ENCODE assay signal across 8 cellular contexts in the genomic region with DNA sequence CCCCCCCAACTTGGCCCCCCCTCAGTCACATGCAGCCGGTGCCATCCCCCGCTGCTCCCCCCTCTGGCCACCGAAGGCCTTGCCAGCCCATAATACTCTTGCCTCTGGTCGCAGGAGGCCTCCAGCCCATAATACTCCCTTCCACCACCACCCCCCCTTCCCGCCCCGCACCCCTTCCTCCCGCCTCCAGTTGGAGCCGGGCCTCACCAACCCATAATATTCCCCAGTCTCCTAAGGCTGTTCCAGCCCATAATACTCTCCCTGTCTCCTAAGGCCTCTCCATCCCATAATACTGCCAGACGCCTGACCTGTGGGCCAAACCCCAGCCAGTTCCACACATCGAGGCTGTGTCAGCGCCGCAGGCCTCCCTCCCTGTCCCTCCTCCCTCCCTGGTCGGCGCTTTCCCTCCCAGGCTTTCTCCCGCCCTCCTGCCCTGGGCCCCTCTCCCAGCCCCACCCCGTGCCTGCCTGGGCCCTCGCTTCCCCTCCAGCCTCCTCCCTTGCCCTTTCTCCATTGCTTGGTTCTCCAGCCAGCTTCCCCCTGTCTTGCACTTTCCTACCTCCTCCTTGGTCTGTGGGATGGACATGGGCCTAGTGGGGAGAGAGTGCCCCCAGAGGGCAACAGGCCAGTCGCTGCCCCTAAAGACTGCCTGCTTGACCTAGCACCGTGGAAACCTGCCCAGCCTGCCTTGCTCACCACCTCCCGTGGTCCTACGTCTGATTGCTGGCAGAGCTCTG. TPM values are rescaled to one million over a fixed set of nuclear protein-coding genes. Genes with fewer than 3 reads are reported as not detected.
DNase-seq lines count a peak whose midpoint lies in the region; ATAC-seq and TF ChIP-seq lines count a peak whose summit lies in the region.

No MANE protein-coding gene starts in this region.

- peaks cover 39% of the 10 kb centered on the region for H3K4me1 Mint-ChIP-seq in GM23338
- peaks cover 39 to 40% of the 10 kb centered on the region in 2 donors for H3K4me1 Mint-ChIP-seq in effector memory CD8-positive, alpha-beta T cell (ENCODE audit: low read depth in 2 of 2)

- no peaks in the 10 kb centered on the region for H3K9me3 ChIP-seq in right lobe of liver

- peak overlapping the region; percentile 58 for H3K4me3 Mint-ChIP-seq in GM23338
- H3K4me3 Mint-ChIP-seq in effector memory CD8-positive, alpha-beta T cell = peak overlapping the region; percentile 5 to 58

- CTCF ChIA-PET in BJ (lab: Yijun Ruan, JAX) = interaction anchor here (0.9 to 2.7 kb wide), 15 partner anchors 9 to 212 kb away, joined by 3 to 10 read pairs (median 4); partner anchors contain the start of genes MLF2, PTMS and ZNF384

- peaks cover 18% of the 10 kb centered on the region; the same call in 1 of the 2 replicates for H3F3A ChIP-seq in GM23338 (replicated peaks; ENCODE audit: low read depth)

- no peaks in the 10 kb centered on the region; the same call in 2 of the 3 replicates for H3K9me3 Mint-ChIP-seq in GM23338
- H3K9me3 Mint-ChIP-seq in effector memory CD8-positive, alpha-beta T cell = no peaks in the 10 kb centered on the region

- ATAC-seq in GM23338 (peak; percentile 78), right lobe of liver (peak; percentile 75 to 85 (median 81))
- ATAC-seq in effector memory CD8-positive, alpha-beta T cell (replicated peaks) = peak; percentile 68
- ATAC-seq in stimulated activated naive CD8-positive, alpha-beta T cell treated with anti-CD3 and anti-CD28 coated beads, Interleukin-15, Interleukin-2, amounts not matched to agents 100 U/mL and 50 U/mL, for 24 hours = peak; percentile 57

- no peaks in the 10 kb centered on the region for H3K27me3 ChIP-seq in BJ (ENCODE audit: control insufficient read depth, insufficient read depth, low read length)
- H3K27me3 ChIP-seq in GM23338 (ENCODE audit: insufficient read depth) = peaks cover 9% of the 10 kb centered on the region
- no peaks in the 10 kb centered on the region for H3K27me3 ChIP-seq in right lobe of liver

- H3K79me2 ChIP-seq in GM23338 (replicated peaks; ENCODE audit: insufficient read depth) = no peaks in the 10 kb centered on the region

- peaks cover 16% of the 10 kb centered on the region for H3K27me3 Mint-ChIP-seq in GM23338 (ENCODE audit: insufficient read depth, low read depth, poor library complexity)
- no peaks in the 10 kb centered on the region for H3K27me3 Mint-ChIP-seq in effector memory CD8-positive, alpha-beta T cell

- no peak for TF ChIP-seq POLR2A in right lobe of liver (IDR thresholded peaks at IDR 0.05)

- WGBS in right lobe of liver (ENCODE audit: insufficient coverage, low coverage, low lambda C conversion rate, missing lambda C conversion rate) = 4% methylated on average over 21 of the region's 21 CpGs

- DNase-seq in BJ (ENCODE audit: low read depth) = peak; percentile 87
- DNase-seq in GM23338 (ENCODE audit: low spot score) = peak; percentile 95
- peak; percentile 95 for DNase-seq in NCI-H2196 treated with DMSO at 0.1 percent for 48 hours (lab: John Stamatoyannopoulos, UW; ENCODE audit: unreplicated experiment)
- peak; percentile 59 to 70 (median 70) for DNase-seq in effector memory CD8-positive, alpha-beta T cell
- peak; percentile 83 to 93 (median 89) for DNase-seq in right lobe of liver
- peak; percentile 41 for DNase-seq in stimulated activated naive CD8-positive, alpha-beta T cell treated with anti-CD3 and anti-CD28 coated beads, Interleukin-15, Interleukin-2, amounts not matched to agents 100 U/mL and 50 U/mL, for 24 hours
- DNase-seq in activated CD8-positive, alpha-beta memory T cell treated with anti-CD3 and anti-CD28 coated beads for 24 hours = no peak

- H3K4me3 ChIP-seq in BJ (ENCODE audit: low read depth, low read length) (no peak overlapping the region), GM23338 (peak overlapping the region; percentile 57), right lobe of liver (no peak overlapping the region)

- intact Hi-C loops in right lobe of liver (cut with DNase I) = no loop called here

- H3K36me3 ChIP-seq in BJ (ENCODE audit: control insufficient read depth, insufficient read depth, low read length) (no peaks in the 10 kb centered on the region), GM23338 (ENCODE audit: insufficient read depth) (no peaks in the 10 kb centered on the region), right lobe of liver (no peaks in the 10 kb centered on the region)

- no peak overlapping the region for H2AFZ ChIP-seq in GM23338

- POLR2A ChIA-PET in BJ (lab: Charles Lee) = interaction anchor here (0.6 to 1.0 kb wide), 4 partner anchors 11 to 152 kb away, joined by 3 to 4 read pairs (median 4); partner anchors contain the start of gene PTMS

- H3K4me1 ChIP-seq in GM23338 (ENCODE audit: insufficient read depth) (peaks cover 27% of the 10 kb centered on the region), right lobe of liver (peaks cover 0 to 20% (median 7%) of the 10 kb centered on the region in 4 donors)

- H3K9me2 ChIP-seq in GM23338 (ENCODE audit: insufficient read depth) = peaks cover 7% of the 10 kb centered on the region

- TF ChIP-seq CTCF in BJ (IDR thresholded peaks at IDR 0.05; ENCODE audit: insufficient read depth, low read depth, low read length) (peak; percentile 22; the same call in 1 of the 2 replicates), GM23338 (conservative IDR thresholded peaks at IDR 0.05; ENCODE audit: low read depth in 2 of 2) (peak; percentile 42 to 44), VCaP (conservative IDR thresholded peaks at IDR 0.05) (no peak), right lobe of liver (IDR thresholded peaks at IDR 0.05) (no peak)

- peak overlapping the region; percentile 46 for H3K27ac Mint-ChIP-seq in GM23338
- peak overlapping the region; percentile 75 to 88 for H3K27ac Mint-ChIP-seq in effector memory CD8-positive, alpha-beta T cell

- H3K27ac ChIP-seq in GM23338 (ENCODE audit: low read depth) (peak overlapping the region; percentile 77), VCaP (peak overlapping the region; percentile 72), right lobe of liver (peak overlapping the region; percentile 47 to 80 (median 47))

- H4K20me1 ChIP-seq in GM23338 (replicated peaks; ENCODE audit: insufficient read depth) = no peaks in the 10 kb centered on the region

- no peaks in the 10 kb centered on the region; the same call in 2 of the 3 replicates for H3K36me3 Mint-ChIP-seq in GM23338 (ENCODE audit: low read depth)
- H3K36me3 Mint-ChIP-seq in effector memory CD8-positive, alpha-beta T cell (ENCODE audit: insufficient read depth) = peaks cover 17% of the 10 kb centered on the region

- H3K4me2 ChIP-seq in GM23338 = peak overlapping the region; percentile 42; the same call in 1 of the 2 replicates

TF ChIP-seq in GM23338, 12 proteins besides CTCF, POLR2A, EP300 and RAD21 (continues in another document):
- TF ChIP-seq REST (IDR thresholded peaks at IDR 0.05; ENCODE audit: unreplicated experiment) = no peak

RNA-seq across cellular contexts. Expression of gene CHD4, which starts 6.8 kb away (rescaled TPM):
- 69.8 and 87.6 TPM in 2 replicates for polyA plus RNA-seq in BJ (2011; rRNA removed)
- 217 and 222 TPM in 2 replicates for polyA minus RNA-seq in BJ (2011; rRNA and poly(A)+ RNA removed)
- total RNA-seq in GM23338 (2014; rRNA removed; shearing (Covaris generic)) = 301 and 351 TPM in 2 replicates
- polyA plus RNA-seq in GM23338 (2016; fragmentation: Nextera tagmentation; extraction: Ambion mirVana) = 317 and 370 TPM in 2 replicates
- 100 to 1,000 TPM in 1 of 6 experiments, 10 to 100 TPM in 5; 66.7 to 102 (median 82.3) TPM for total RNA-seq in right lobe of liver

RNA-seq across cellular contexts. Expression of gene LPAR5, which starts 21.8 kb away (rescaled TPM):
- 0.05 TPM in 1 of 2 replicates, not detected in the other for polyA plus RNA-seq in BJ (2011; rRNA removed)
- polyA minus RNA-seq in BJ (2011; rRNA and poly(A)+ RNA removed) = not detected in 2 replicates
- total RNA-seq in GM23338 (2014; rRNA removed; shearing (Covaris generic)) = 0.38 and 0.89 TPM in 2 replicates
- polyA plus RNA-seq in GM23338 (2016; fragmentation: Nextera tagmentation; extraction: Ambion mirVana) = 0.32 and 0.38 TPM in 2 replicates
- total RNA-seq in right lobe of liver = 1 to 10 TPM in 1 of 6 experiments, under 1 TPM in 5; 0.31 to 1.5 (median 0.78) TPM

RNA-seq across cellular contexts. Expression of gene ACRBP, which starts 33.3 kb away (rescaled TPM):
- polyA plus RNA-seq in BJ (2011; rRNA removed) = 0.17 and 0.40 TPM in 2 replicates
- 0.52 TPM in 1 of 2 replicates, not detected in the other for polyA minus RNA-seq in BJ (2011; rRNA and poly(A)+ RNA removed)
- total RNA-seq in GM23338 (2014; rRNA removed; shearing (Covaris generic)) = 2.2 TPM in 1 of 2 replicates, not detected in the other
- polyA plus RNA-seq in GM23338 (2016; fragmentation: Nextera tagmentation; extraction: Ambion mirVana) = 0.70 TPM in 1 of 2 replicates, not detected in the other
- total RNA-seq in right lobe of liver = 1 to 10 TPM in 4 of 6 experiments, under 1 TPM in 1, not detected in 1; 0.95 to 3.3 (median 1.7) TPM

RNA-seq across cellular contexts. Expression of gene NOP2, which starts 45.9 kb away (rescaled TPM):
- polyA plus RNA-seq in BJ (2011; rRNA removed) (28.4 and 32.6 TPM in 2 replicates), GM23338 (2016; fragmentation: Nextera tagmentation; extraction: Ambion mirVana) (63.3 and 63.4 TPM in 2 replicates)
- 18.1 and 37.2 TPM in 2 replicates for polyA minus RNA-seq in BJ (2011; rRNA and poly(A)+ RNA removed)
- 67.2 and 67.9 TPM in 2 replicates for total RNA-seq in GM23338 (2014; rRNA removed; shearing (Covaris generic))
- 10 to 100 TPM; 12.6 to 20.1 (median 18.5) TPM for total RNA-seq in right lobe of liver

RNA-seq across cellular contexts. Expression of gene ING4, which starts 49.0 kb away (rescaled TPM):
- polyA plus RNA-seq in BJ (2011; rRNA removed) (43.0 and 61.0 TPM in 2 replicates), GM23338 (2016; fragmentation: Nextera tagmentation; extraction: Ambion mirVana) (25.5 and 29.6 TPM in 2 replicates)
- 12.9 and 13.7 TPM in 2 replicates for polyA minus RNA-seq in BJ (2011; rRNA and poly(A)+ RNA removed)
- 22.0 and 27.7 TPM in 2 replicates for total RNA-seq in GM23338 (2014; rRNA removed; shearing (Covaris generic))
- total RNA-seq in right lobe of liver = 10 to 100 TPM; 10.6 to 20.0 (median 17.0) TPM

Comparison
In these comparisons a context has a peak if more than half of its experiments do, and no peak if none do; other contexts are left out.
1. CTCF ChIP-seq: peak in BJ (single experiment) and GM23338 (2 of 2); none in VCaP (single experiment) and right lobe of liver (0 of 4).
2. Peak in every context shown above with its lines, with median percentiles within 50 percentile points of each other: ATAC-seq and H3K27ac ChIP-seq.